9 cellular contexts compared by ENCODE assay signal in genomic region chr1:25798666-25799345, GRCh38. TPM values are rescaled to one million over a fixed set of nuclear protein-coding genes. Genes with fewer than 3 reads are reported as not detected.
DNase-seq lines count a peak whose midpoint lies in the region; ATAC-seq and TF ChIP-seq lines count a peak whose summit lies in the region.
"Had no signal": no experiment of that assay in that cellular context is flagged by ENCODE, and none has a peak within 500 bp of the region (broad histone marks: within the 10 kb centered on the region; RNA-seq: fewer than 3 reads in every experiment).

No MANE protein-coding gene starts in this region.

- H3K56ac ChIP-seq in IMR-90 (ENCODE audit: extremely low read depth, insufficient read depth, low read length), result no peak overlapping the region

- H3K36me3 Mint-ChIP-seq in CD4-positive, alpha-beta T cell (ENCODE audit: low read depth), result peaks cover 4% of the 10 kb centered on the region

- no peak overlapping the region for H3K23ac ChIP-seq in IMR-90 (ENCODE audit: low read depth, low read length)
- no peak overlapping the region for H3K23ac ChIP-seq in trophoblast cell (ENCODE audit: low read length)

- H3K4me1 ChIP-seq in IMR-90 (ENCODE audit: control insufficient read depth, insufficient read depth, low read length) (peaks cover 12% of the 10 kb centered on the region), esophagus muscularis mucosa (peaks cover 43 to 67% (median 61%) of the 10 kb centered on the region in 4 donors), trophoblast cell (ENCODE audit: control insufficient read depth in 1 of 2, insufficient read depth in 2 of 2, low read length in 2 of 2) (peaks cover 11 to 13% of the 10 kb centered on the region in 2 experiments)

- no peak for ATAC-seq in CD4-positive, alpha-beta T cell (ENCODE audit: poor library complexity)
- no peak for ATAC-seq in IMR-90 (ENCODE audit: low read depth)
- no peak for ATAC-seq in HG03095 (IDR thresholded peaks at IDR 0.05; ENCODE audit: unreplicated experiment)

- POLR2A ChIA-PET in CD4-positive, alpha-beta T cell (lab: Charles Lee), result interaction anchor here (0.6 to 6.5 kb wide), 9 partner anchors 14 to 190 kb away, joined by 3 to 44 read pairs (median 4); partner anchors contain the start of genes MAN1C1 and MTFR1L
- POLR2A ChIA-PET in IMR-90 (lab: Charles Lee; ENCODE audit: unreplicated experiment), result no interaction called here

- TF ChIP-seq EP300 in esophagus muscularis mucosa (IDR thresholded peaks at IDR 0.05), result no peak

- H2AK9ac ChIP-seq in IMR-90 (replicated peaks; ENCODE audit: low read depth, low read length, poor library complexity), result no peak overlapping the region

- DNase-seq in CD4-positive, alpha-beta T cell, result no peak
- DNase-seq in IMR-90 (no peak), esophagus muscularis mucosa (ENCODE audit: extremely low spot score) (no peak), trophoblast cell (no peak), DMS 273 treated with DMSO at 0.1 percent for 48 hours (lab: John Stamatoyannopoulos, UW) (no peak), posterior vena cava (ENCODE audit: low spot score) (no peak)
- DNase-seq: amniotic stem cell, NCI-H748 treated with DMSO at 0.1 percent for 48 hours had no signal

- peaks cover 16 to 27% of the 10 kb centered on the region in 2 experiments; a peak in 3 of 4 replicates for H3K79me1 ChIP-seq in IMR-90 (ENCODE audit: low read depth in 1 of 2, low read length in 2 of 2)
- peaks cover 3% of the 10 kb centered on the region for H3K79me1 ChIP-seq in trophoblast cell (ENCODE audit: low read length)

- H3K79me2 ChIP-seq in trophoblast cell (ENCODE audit: control insufficient read depth, insufficient read depth, low read length, poor library complexity), result peaks cover 4% of the 10 kb centered on the region

- H3K4me2 ChIP-seq in IMR-90 (ENCODE audit: low read depth, low read length), result no peak overlapping the region
- no peak overlapping the region for H3K4me2 ChIP-seq in trophoblast cell (ENCODE audit: low read length)

- H2AFZ ChIP-seq in IMR-90 (replicated peaks; ENCODE audit: low read length, poor library complexity), result no peak overlapping the region
- H2AFZ ChIP-seq in trophoblast cell (ENCODE audit: insufficient read depth, low read length, poor library complexity), result no peak overlapping the region

- CTCF ChIA-PET in CD4-positive, alpha-beta T cell (lab: Charles Lee), result interaction anchor here (0.6 to 1.9 kb wide), 7 partner anchors 12 to 190 kb away, joined by 3 to 10 read pairs (median 3); no protein-coding TSS in a partner anchor
- CTCF ChIA-PET in IMR-90 (lab: Yijun Ruan, JAX), result interaction anchor here (0.8 to 1.9 kb wide), 4 partner anchors 11 to 190 kb away, joined by 3 to 7 read pairs (median 3); no protein-coding TSS in a partner anchor

- H4K8ac ChIP-seq in IMR-90 (ENCODE audit: low read depth in 2 of 2, low read length in 2 of 2) (no peak overlapping the region), trophoblast cell (ENCODE audit: low read depth, low read length) (no peak overlapping the region)

- no peaks in the 10 kb centered on the region for H3K36me3 ChIP-seq in IMR-90 (ENCODE audit: control insufficient read depth, insufficient read depth, low read length)
- H3K36me3 ChIP-seq in esophagus muscularis mucosa, result peaks cover 0 to 3% (median 0%) of the 10 kb centered on the region in 4 donors
- no peaks in the 10 kb centered on the region for H3K36me3 ChIP-seq in trophoblast cell (ENCODE audit: control insufficient read depth in 1 of 2, insufficient read depth in 2 of 2, low read length in 2 of 2)

- H3K14ac ChIP-seq in IMR-90 (replicated peaks; ENCODE audit: low read depth, low read length) (no peak overlapping the region), trophoblast cell (ENCODE audit: low read length) (no peak overlapping the region)

- no peak overlapping the region for H4K91ac ChIP-seq in IMR-90 (ENCODE audit: insufficient read depth, low read depth, low read length)
- no peak overlapping the region for H4K91ac ChIP-seq in trophoblast cell (ENCODE audit: low read depth, low read length)

- H3K9me1 ChIP-seq in IMR-90 (ENCODE audit: insufficient read depth, low read length), result peaks cover 9% of the 10 kb centered on the region

- no peaks in the 10 kb centered on the region for H4K20me1 ChIP-seq in IMR-90 (ENCODE audit: insufficient read depth, low read length)

- H2AK5ac ChIP-seq in IMR-90 (ENCODE audit: low read depth, low read length) (0 out of 2 replicates have a peak overlapping the region, but pooled peaks have one; percentile 59), trophoblast cell (ENCODE audit: low read length) (peak overlapping the region; percentile 68)

- dilution Hi-C loops in IMR-90 (cut with HindIII; ENCODE audit: low sequenced_read_pairs, unreplicated experiment), result no loop called here

- no peak for TF ChIP-seq CTCF in CD4-positive, alpha-beta T cell (IDR thresholded peaks at IDR 0.05)
- TF ChIP-seq CTCF in IMR-90 (conservative IDR thresholded peaks at IDR 0.05; ENCODE audit: low read depth, low read length) (no peak), esophagus muscularis mucosa (IDR thresholded peaks at IDR 0.05) (no peak)

- H3K4me3 ChIP-seq in IMR-90 (ENCODE audit: insufficient read depth, low read depth, low read length) (no peak overlapping the region), esophagus muscularis mucosa (no peak overlapping the region), trophoblast cell (ENCODE audit: low read depth, low read length) (no peak overlapping the region)

- H3K27me3 ChIP-seq in CD4-positive, alpha-beta T cell (ENCODE audit: control insufficient read depth, insufficient read depth, low read length), result no peaks in the 10 kb centered on the region
- H3K27me3 ChIP-seq in IMR-90 (ENCODE audit: control insufficient read depth, insufficient read depth, low read length), result no peaks in the 10 kb centered on the region
- no peaks in the 10 kb centered on the region for H3K27me3 ChIP-seq in esophagus muscularis mucosa
- no peaks in the 10 kb centered on the region for H3K27me3 ChIP-seq in trophoblast cell (ENCODE audit: insufficient read depth, low read length)

- H2BK15ac ChIP-seq in IMR-90 (ENCODE audit: low read depth, low read length), result no peak overlapping the region

- H3K27me3 Mint-ChIP-seq in CD4-positive, alpha-beta T cell, result no peaks in the 10 kb centered on the region

- H3K4me3 Mint-ChIP-seq in CD4-positive, alpha-beta T cell, result peak overlapping the region; percentile 85

- H3K9me3 Mint-ChIP-seq in CD4-positive, alpha-beta T cell, result no peaks in the 10 kb centered on the region

- in situ Hi-C loops in IMR-90 (cut with MboI; ENCODE audit: low sequenced_read_pairs), result no loop called here

- no peak overlapping the region for H2BK20ac ChIP-seq in IMR-90 (ENCODE audit: low read depth, low read length)

- peak overlapping the region; percentile 30 for H3K27ac ChIP-seq in CD4-positive, alpha-beta T cell (ENCODE audit: low read depth, low read length)
- H3K27ac ChIP-seq in IMR-90 (ENCODE audit: insufficient read depth, low read length) (no peak overlapping the region), esophagus muscularis mucosa (replicated peaks in 1 of 4) (peak overlapping the region; percentile 80 to 89 (median 85)), trophoblast cell (ENCODE audit: low read depth, low read length) (no peak overlapping the region)

- no peak overlapping the region for H2BK120ac ChIP-seq in IMR-90 (ENCODE audit: low read depth, low read length)
- H2BK120ac ChIP-seq in trophoblast cell (ENCODE audit: insufficient read depth, low read length, poor library complexity), result no peak overlapping the region

- no peak overlapping the region for H4K12ac ChIP-seq in trophoblast cell (ENCODE audit: low read depth, low read length)

- H3K9me3 ChIP-seq in CD4-positive, alpha-beta T cell (ENCODE audit: control insufficient read depth, low read length), result no peaks in the 10 kb centered on the region
- H3K9me3 ChIP-seq in IMR-90 (ENCODE audit: control insufficient read depth, insufficient read depth, low read length), result no peaks in the 10 kb centered on the region
- no peaks in the 10 kb centered on the region for H3K9me3 ChIP-seq in esophagus muscularis mucosa
- H3K9me3 ChIP-seq in trophoblast cell (ENCODE audit: insufficient read depth, low read depth, low read length), result no peaks in the 10 kb centered on the region

- no peak overlapping the region for H2BK12ac ChIP-seq in trophoblast cell (ENCODE audit: low read length)

- H2BK5ac ChIP-seq in IMR-90 (ENCODE audit: low read depth, low read length, poor library complexity, severe bottlenecking), result no peak overlapping the region
- no peak overlapping the region for H2BK5ac ChIP-seq in trophoblast cell (ENCODE audit: low read depth, low read length, poor library complexity)

- H3K27ac Mint-ChIP-seq in CD4-positive, alpha-beta T cell, result peak overlapping the region; percentile 89

- no peak overlapping the region for H4K5ac ChIP-seq in IMR-90 (ENCODE audit: low read depth, low read length)

- H3K9ac ChIP-seq in IMR-90 (ENCODE audit: low read depth, low read length) (no peak overlapping the region), trophoblast cell (ENCODE audit: low read length) (no peak overlapping the region)

- 100% methylated on average over 1 of the region's 8 CpGs; no CpG with 5 or more reads in 1 of the 2 experiments for WGBS in IMR-90 (ENCODE audit: extremely low coverage in 2 of 2, insufficient read length in 1 of 2), 2 experiments
- WGBS in esophagus muscularis mucosa, result 76% methylated on average over 4 of the region's 8 CpGs
- no CpG with 5 or more reads among the region's 8 CpGs for WGBS in trophoblast cell (ENCODE audit: extremely low coverage, insufficient coverage, insufficient read length)

- intact Hi-C loops in CD4-positive, alpha-beta T cell (cut with DNase I, micrococcal nuclease), result loop anchor here (2.0 to 5.0 kb wide), 3 partner anchors 24 to 257 kb away; partner anchors contain the start of gene LDLRAP1 (in 1 of the 2)
- intact Hi-C loops in IMR-90 (cut with micrococcal nuclease), result loop anchor here (5.0 kb wide), 1 partner anchor 87 kb away; no protein-coding TSS in a partner anchor
- intact Hi-C loops in esophagus muscularis mucosa (cut with DNase I), result loop anchor here (5.0 kb wide), 2 partner anchors 57 to 102 kb away; no protein-coding TSS in a partner anchor
- intact Hi-C loops in posterior vena cava (cut with DNase I), result loop anchor here (2.0 to 10.0 kb wide), 3 partner anchors 57 to 188 kb away; no protein-coding TSS in a partner anchor

- H3K4me1 Mint-ChIP-seq in CD4-positive, alpha-beta T cell (ENCODE audit: low read depth), result peaks cover 76% of the 10 kb centered on the region

- TF ChIP-seq POLR2A in IMR-90 (IDR thresholded peaks at IDR 0.05; ENCODE audit: low read depth, low read length) (no peak), esophagus muscularis mucosa (IDR thresholded peaks at IDR 0.05; ENCODE audit: low read depth) (no peak)

- BruUV-seq in IMR-90 (replicated peaks; lab: Mats Ljungman, UMichigan), result no TSS peak

- no peak for TF ChIP-seq RAD21 in IMR-90 (IDR thresholded peaks at IDR 0.05; ENCODE audit: low read length)

- H3K4ac ChIP-seq in IMR-90 (ENCODE audit: low read depth, low read length) (peak overlapping the region; percentile 10; the same call in 1 of the 2 replicates), trophoblast cell (ENCODE audit: low read depth, low read length) (no peak overlapping the region)

- H3K18ac ChIP-seq in IMR-90 (ENCODE audit: low read depth, low read length) (no peak overlapping the region), trophoblast cell (ENCODE audit: low read length) (no peak overlapping the region)

RNA-seq across cellular contexts. Expression of gene SELENON, which starts 1.2 kb away (rescaled TPM):
- total RNA-seq in CD4-positive, alpha-beta T cell, result 10 to 100 TPM; 25.3 to 25.7 TPM
- total RNA-seq in IMR-90 (2012; rRNA removed), result 9.1 and 10.0 TPM in 2 replicates
- polyA plus RNA-seq in IMR-90 (2012; rRNA removed), result 86.4 and 114 TPM in 2 replicates
- polyA plus RNA-seq in IMR-90 (2012; cell fraction: cytosol; rRNA removed), result 67.8 and 132 TPM in 2 replicates
- 82.8 and 113 TPM in 2 replicates for polyA plus RNA-seq in IMR-90 (2012; cell fraction: nucleus; rRNA removed; ENCODE audit: low replicate concordance)
- 10 to 100 TPM; 35.3 to 75.1 (median 50.5) TPM for total RNA-seq in esophagus muscularis mucosa
- 54.3 and 54.5 TPM in 2 replicates for polyA plus RNA-seq in trophoblast cell (2013)
- 10 to 100 TPM; 85.7 to 88.0 TPM for total RNA-seq in posterior vena cava

RNA-seq across cellular contexts. Expression of gene MTFR1L, which starts 20.9 kb away (rescaled TPM):
- 10 to 100 TPM; 25.5 to 28.0 TPM for total RNA-seq in CD4-positive, alpha-beta T cell
- 57.2 and 69.7 TPM in 2 replicates for total RNA-seq in IMR-90 (2012; rRNA removed)
- 69.1 and 80.0 TPM in 2 replicates for polyA plus RNA-seq in IMR-90 (2012; rRNA removed)
- polyA plus RNA-seq in IMR-90 (2012; cell fraction: cytosol; rRNA removed), result 89.0 and 279 TPM in 2 replicates
- polyA plus RNA-seq in IMR-90 (2012; cell fraction: nucleus; rRNA removed; ENCODE audit: low replicate concordance), result 122 and 153 TPM in 2 replicates
- total RNA-seq in esophagus muscularis mucosa, result 100 to 1,000 TPM in 2 of 4 donors, 10 to 100 TPM in 2; 91.1 to 107 (median 101) TPM
- polyA plus RNA-seq in trophoblast cell (2013), result 31.2 and 31.6 TPM in 2 replicates
- total RNA-seq in posterior vena cava, result 10 to 100 TPM; 45.6 to 59.6 TPM

Comparison
In these comparisons a context has a peak if more than half of its experiments do, and no peak if none do; other contexts are left out.
1. H3K27ac ChIP-seq: peak in CD4-positive, alpha-beta T cell (single experiment) and esophagus muscularis mucosa (4 of 4); none in IMR-90 (single experiment) and trophoblast cell (single experiment).